ENCODE assay signal across 1 cellular context in the genomic region with DNA sequence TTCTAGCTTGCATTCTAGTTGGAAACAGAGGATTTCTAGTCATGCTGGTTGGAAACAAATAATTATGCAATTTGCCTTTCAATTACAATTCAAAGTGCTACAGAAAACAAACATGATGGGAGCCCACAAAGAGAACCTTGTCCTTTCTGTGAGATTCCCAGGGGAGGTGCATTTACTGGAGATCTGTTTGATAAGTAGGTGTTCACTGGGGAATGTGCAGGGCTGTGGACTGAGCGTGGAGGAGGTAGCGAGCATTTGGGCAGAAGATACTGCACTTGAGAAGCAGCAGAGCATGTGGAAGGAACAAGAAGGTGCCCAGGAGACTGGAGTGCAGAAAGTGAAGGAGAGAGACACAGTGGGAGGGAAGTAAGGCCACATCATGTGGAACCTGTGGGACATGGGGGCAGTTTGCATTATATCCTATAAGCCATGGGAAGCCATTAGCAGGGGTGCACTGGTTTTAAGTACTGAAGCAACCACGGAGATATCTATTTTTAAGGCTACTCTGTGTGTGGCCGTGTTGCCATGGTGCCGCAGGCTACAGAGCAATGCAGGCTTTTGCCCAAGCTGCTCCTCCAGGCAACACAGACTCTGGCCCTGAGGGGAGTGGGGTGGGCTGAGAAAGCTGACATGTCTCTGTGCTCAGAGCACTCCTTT.
A peak's percentile ranks its signal among the peaks of the same experiment; 100 is the strongest.
TF ChIP-seq lines count a peak whose summit lies in the region.

No MANE protein-coding gene starts in this region.

TF ChIP-seq in HepG2, 621 proteins besides CTCF, POLR2A, EP300 and RAD21 (continued from another document and continues in another):
- TF ChIP-seq PRMT3 (CRISPR knock-in tag; IDR thresholded peaks at IDR 0.05; ENCODE audit: borderline replicate concordance, low read depth) (no peak), ZMYM4 (CRISPR knock-in tag; IDR thresholded peaks at IDR 0.05) (no peak; the same call in 1 of the 2 replicates), ZNF30 (CRISPR knock-in tag; IDR thresholded peaks at IDR 0.05) (no peak), ZNF224 (CRISPR knock-in tag; IDR thresholded peaks at IDR 0.05) (no peak), SNAPC2 (CRISPR knock-in tag; IDR thresholded peaks at IDR 0.05) (no peak), GZF1 (CRISPR knock-in tag; IDR thresholded peaks at IDR 0.05) (no peak), ZNF816 (CRISPR knock-in tag; IDR thresholded peaks at IDR 0.05; ENCODE audit: borderline replicate concordance) (no peak; the same call in 1 of the 2 replicates), LCORL (IDR thresholded peaks at IDR 0.05) (peak; percentile 81), LCORL (CRISPR knock-in tag; IDR thresholded peaks at IDR 0.05) (peak; percentile 57; the same call in 1 of the 2 replicates), KDM1A (CRISPR knock-in tag; IDR thresholded peaks at IDR 0.05) (no peak), RARA (CRISPR knock-in tag; IDR thresholded peaks at IDR 0.05) (peak; percentile 58), ZNF780A (CRISPR knock-in tag; IDR thresholded peaks at IDR 0.05) (0 out of 2 replicates have a peak, but pooled peaks have one; percentile 36), POGZ (CRISPR knock-in tag; IDR thresholded peaks at IDR 0.05) (peak; percentile 51), KMT2A (CRISPR knock-in tag; IDR thresholded peaks at IDR 0.05) (peak; percentile 60), NFATC3 (CRISPR knock-in tag; IDR thresholded peaks at IDR 0.05) (no peak), SAFB2 (CRISPR knock-in tag; IDR thresholded peaks at IDR 0.05; ENCODE audit: borderline replicate concordance, low read depth) (no peak), IKZF4 (CRISPR knock-in tag; IDR thresholded peaks at IDR 0.05; ENCODE audit: borderline replicate concordance, low read depth, not compliant biosample characterization) (peak; percentile 13), BRCA1 (CRISPR knock-in tag; IDR thresholded peaks at IDR 0.05) (no peak), ZNF383 (CRISPR knock-in tag; IDR thresholded peaks at IDR 0.05; ENCODE audit: borderline replicate concordance) (no peak), EZH2 (conservative IDR thresholded peaks at IDR 0.05; ENCODE audit: low read depth, low read length) (no peak), ATF7 (IDR thresholded peaks at IDR 0.05) (0 out of 2 replicates have a peak, but pooled peaks have one; percentile 30), ATF7 (CRISPR knock-in tag; IDR thresholded peaks at IDR 0.05) (peak; percentile 49; the same call in 1 of the 2 replicates), ZNF850 (CRISPR knock-in tag; conservative IDR thresholded peaks at IDR 0.05) (no peak), ZNF772 (CRISPR knock-in tag; IDR thresholded peaks at IDR 0.05) (no peak; the same call in 1 of the 2 replicates), NKX3-1 (CRISPR knock-in tag; IDR thresholded peaks at IDR 0.05) (peak; percentile 64; the same call in 1 of the 2 replicates), FLYWCH1 (CRISPR knock-in tag; IDR thresholded peaks at IDR 0.05) (no peak)
- TF ChIP-seq, protein P1, sequence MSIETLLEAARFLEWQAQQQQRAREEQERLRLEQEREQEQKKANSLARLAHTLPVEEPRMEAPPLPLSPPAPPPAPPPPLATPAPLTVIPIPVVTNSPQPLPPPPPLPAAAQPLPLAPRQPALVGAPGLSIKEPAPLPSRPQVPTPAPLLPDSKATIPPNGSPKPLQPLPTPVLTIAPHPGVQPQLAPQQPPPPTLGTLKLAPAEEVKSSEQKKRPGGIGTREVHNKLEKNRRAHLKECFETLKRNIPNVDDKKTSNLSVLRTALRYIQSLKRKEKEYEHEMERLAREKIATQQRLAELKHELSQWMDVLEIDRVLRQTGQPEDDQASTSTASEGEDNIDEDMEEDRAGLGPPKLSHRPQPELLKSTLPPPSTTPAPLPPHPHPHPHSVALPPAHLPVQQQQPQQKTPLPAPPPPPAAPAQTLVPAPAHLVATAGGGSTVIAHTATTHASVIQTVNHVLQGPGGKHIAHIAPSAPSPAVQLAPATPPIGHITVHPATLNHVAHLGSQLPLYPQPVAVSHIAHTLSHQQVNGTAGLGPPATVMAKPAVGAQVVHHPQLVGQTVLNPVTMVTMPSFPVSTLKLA (IDR thresholded peaks at IDR 0.05) = no peak
- TF ChIP-seq, protein P2, sequence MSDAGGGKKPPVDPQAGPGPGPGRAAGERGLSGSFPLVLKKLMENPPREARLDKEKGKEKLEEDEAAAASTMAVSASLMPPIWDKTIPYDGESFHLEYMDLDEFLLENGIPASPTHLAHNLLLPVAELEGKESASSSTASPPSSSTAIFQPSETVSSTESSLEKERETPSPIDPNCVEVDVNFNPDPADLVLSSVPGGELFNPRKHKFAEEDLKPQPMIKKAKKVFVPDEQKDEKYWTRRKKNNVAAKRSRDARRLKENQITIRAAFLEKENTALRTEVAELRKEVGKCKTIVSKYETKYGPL (CRISPR knock-in tag; IDR thresholded peaks at IDR 0.05) = 0 out of 2 replicates have a peak, but pooled peaks have one; percentile 32
- TF ChIP-seq, protein P3, sequence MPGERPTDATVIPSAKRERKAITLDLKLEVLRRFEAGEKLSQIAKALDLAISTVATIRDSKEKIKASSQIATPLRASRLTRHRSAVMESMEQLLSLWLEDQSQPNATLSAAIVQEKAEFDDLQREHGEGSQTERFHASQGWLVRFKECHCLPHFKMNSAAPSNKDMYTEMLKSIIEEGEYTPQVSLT (CRISPR knock-in tag; IDR thresholded peaks at IDR 0.05; ENCODE audit: borderline replicate concordance, low read depth) = no peak
- TF ChIP-seq, protein P4, sequence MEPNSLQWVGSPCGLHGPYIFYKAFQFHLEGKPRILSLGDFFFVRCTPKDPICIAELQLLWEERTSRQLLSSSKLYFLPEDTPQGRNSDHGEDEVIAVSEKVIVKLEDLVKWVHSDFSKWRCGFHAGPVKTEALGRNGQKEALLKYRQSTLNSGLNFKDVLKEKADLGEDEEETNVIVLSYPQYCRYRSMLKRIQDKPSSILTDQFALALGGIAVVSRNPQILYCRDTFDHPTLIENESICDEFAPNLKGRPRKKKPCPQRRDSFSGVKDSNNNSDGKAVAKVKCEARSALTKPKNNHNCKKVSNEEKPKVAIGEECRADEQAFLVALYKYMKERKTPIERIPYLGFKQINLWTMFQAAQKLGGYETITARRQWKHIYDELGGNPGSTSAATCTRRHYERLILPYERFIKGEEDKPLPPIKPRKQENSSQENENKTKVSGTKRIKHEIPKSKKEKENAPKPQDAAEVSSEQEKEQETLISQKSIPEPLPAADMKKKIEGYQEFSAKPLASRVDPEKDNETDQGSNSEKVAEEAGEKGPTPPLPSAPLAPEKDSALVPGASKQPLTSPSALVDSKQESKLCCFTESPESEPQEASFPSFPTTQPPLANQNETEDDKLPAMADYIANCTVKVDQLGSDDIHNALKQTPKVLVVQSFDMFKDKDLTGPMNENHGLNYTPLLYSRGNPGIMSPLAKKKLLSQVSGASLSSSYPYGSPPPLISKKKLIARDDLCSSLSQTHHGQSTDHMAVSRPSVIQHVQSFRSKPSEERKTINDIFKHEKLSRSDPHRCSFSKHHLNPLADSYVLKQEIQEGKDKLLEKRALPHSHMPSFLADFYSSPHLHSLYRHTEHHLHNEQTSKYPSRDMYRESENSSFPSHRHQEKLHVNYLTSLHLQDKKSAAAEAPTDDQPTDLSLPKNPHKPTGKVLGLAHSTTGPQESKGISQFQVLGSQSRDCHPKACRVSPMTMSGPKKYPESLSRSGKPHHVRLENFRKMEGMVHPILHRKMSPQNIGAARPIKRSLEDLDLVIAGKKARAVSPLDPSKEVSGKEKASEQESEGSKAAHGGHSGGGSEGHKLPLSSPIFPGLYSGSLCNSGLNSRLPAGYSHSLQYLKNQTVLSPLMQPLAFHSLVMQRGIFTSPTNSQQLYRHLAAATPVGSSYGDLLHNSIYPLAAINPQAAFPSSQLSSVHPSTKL (CRISPR knock-in tag; IDR thresholded peaks at IDR 0.05) = peak; percentile 94
- TF ChIP-seq, protein P5, sequence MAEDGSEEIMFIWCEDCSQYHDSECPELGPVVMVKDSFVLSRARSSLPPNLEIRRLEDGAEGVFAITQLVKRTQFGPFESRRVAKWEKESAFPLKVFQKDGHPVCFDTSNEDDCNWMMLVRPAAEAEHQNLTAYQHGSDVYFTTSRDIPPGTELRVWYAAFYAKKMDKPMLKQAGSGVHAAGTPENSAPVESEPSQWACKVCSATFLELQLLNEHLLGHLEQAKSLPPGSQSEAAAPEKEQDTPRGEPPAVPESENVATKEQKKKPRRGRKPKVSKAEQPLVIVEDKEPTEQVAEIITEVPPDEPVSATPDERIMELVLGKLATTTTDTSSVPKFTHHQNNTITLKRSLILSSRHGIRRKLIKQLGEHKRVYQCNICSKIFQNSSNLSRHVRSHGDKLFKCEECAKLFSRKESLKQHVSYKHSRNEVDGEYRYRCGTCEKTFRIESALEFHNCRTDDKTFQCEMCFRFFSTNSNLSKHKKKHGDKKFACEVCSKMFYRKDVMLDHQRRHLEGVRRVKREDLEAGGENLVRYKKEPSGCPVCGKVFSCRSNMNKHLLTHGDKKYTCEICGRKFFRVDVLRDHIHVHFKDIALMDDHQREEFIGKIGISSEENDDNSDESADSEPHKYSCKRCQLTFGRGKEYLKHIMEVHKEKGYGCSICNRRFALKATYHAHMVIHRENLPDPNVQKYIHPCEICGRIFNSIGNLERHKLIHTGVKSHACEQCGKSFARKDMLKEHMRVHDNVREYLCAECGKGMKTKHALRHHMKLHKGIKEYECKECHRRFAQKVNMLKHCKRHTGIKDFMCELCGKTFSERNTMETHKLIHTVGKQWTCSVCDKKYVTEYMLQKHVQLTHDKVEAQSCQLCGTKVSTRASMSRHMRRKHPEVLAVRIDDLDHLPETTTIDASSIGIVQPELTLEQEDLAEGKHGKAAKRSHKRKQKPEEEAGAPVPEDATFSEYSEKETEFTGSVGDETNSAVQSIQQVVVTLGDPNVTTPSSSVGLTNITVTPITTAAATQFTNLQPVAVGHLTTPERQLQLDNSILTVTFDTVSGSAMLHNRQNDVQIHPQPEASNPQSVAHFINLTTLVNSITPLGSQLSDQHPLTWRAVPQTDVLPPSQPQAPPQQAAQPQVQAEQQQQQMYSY (CRISPR knock-in tag; IDR thresholded peaks at IDR 0.05) = no peak
- TF ChIP-seq, protein P6, sequence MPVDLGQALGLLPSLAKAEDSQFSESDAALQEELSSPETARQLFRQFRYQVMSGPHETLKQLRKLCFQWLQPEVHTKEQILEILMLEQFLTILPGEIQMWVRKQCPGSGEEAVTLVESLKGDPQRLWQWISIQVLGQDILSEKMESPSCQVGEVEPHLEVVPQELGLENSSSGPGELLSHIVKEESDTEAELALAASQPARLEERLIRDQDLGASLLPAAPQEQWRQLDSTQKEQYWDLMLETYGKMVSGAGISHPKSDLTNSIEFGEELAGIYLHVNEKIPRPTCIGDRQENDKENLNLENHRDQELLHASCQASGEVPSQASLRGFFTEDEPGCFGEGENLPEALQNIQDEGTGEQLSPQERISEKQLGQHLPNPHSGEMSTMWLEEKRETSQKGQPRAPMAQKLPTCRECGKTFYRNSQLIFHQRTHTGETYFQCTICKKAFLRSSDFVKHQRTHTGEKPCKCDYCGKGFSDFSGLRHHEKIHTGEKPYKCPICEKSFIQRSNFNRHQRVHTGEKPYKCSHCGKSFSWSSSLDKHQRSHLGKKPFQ (CRISPR knock-in tag; IDR thresholded peaks at IDR 0.05; ENCODE audit: insufficient replicate concordance) = no peak
- TF ChIP-seq, protein P7, sequence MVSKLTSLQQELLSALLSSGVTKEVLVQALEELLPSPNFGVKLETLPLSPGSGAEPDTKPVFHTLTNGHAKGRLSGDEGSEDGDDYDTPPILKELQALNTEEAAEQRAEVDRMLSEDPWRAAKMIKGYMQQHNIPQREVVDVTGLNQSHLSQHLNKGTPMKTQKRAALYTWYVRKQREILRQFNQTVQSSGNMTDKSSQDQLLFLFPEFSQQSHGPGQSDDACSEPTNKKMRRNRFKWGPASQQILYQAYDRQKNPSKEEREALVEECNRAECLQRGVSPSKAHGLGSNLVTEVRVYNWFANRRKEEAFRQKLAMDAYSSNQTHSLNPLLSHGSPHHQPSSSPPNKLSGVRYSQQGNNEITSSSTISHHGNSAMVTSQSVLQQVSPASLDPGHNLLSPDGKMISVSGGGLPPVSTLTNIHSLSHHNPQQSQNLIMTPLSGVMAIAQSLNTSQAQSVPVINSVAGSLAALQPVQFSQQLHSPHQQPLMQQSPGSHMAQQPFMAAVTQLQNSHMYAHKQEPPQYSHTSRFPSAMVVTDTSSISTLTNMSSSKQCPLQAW (CRISPR knock-in tag; IDR thresholded peaks at IDR 0.05) = 0 out of 2 replicates have a peak, but pooled peaks have one; percentile 44
- TF ChIP-seq, protein P8, sequence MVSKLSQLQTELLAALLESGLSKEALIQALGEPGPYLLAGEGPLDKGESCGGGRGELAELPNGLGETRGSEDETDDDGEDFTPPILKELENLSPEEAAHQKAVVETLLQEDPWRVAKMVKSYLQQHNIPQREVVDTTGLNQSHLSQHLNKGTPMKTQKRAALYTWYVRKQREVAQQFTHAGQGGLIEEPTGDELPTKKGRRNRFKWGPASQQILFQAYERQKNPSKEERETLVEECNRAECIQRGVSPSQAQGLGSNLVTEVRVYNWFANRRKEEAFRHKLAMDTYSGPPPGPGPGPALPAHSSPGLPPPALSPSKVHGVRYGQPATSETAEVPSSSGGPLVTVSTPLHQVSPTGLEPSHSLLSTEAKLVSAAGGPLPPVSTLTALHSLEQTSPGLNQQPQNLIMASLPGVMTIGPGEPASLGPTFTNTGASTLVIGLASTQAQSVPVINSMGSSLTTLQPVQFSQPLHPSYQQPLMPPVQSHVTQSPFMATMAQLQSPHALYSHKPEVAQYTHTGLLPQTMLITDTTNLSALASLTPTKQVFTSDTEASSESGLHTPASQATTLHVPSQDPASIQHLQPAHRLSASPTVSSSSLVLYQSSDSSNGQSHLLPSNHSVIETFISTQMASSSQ (IDR thresholded peaks at IDR 0.05; ENCODE audit: low read depth) = 0 out of 2 replicates have a peak, but pooled peaks have one; percentile 18
- TF ChIP-seq, protein P8 (CRISPR knock-in tag; IDR thresholded peaks at IDR 0.05; ENCODE audit: borderline replicate concordance) = peak; percentile 57; the same call in 1 of the 2 replicates
- TF ChIP-seq, protein P9, sequence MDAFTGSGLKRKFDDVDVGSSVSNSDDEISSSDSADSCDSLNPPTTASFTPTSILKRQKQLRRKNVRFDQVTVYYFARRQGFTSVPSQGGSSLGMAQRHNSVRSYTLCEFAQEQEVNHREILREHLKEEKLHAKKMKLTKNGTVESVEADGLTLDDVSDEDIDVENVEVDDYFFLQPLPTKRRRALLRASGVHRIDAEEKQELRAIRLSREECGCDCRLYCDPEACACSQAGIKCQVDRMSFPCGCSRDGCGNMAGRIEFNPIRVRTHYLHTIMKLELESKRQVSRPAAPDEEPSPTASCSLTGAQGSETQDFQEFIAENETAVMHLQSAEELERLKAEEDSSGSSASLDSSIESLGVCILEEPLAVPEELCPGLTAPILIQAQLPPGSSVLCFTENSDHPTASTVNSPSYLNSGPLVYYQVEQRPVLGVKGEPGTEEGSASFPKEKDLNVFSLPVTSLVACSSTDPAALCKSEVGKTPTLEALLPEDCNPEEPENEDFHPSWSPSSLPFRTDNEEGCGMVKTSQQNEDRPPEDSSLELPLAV (CRISPR knock-in tag; conservative IDR thresholded peaks at IDR 0.05; ENCODE audit: low read depth) = no peak
